In the genomic region with DNA sequence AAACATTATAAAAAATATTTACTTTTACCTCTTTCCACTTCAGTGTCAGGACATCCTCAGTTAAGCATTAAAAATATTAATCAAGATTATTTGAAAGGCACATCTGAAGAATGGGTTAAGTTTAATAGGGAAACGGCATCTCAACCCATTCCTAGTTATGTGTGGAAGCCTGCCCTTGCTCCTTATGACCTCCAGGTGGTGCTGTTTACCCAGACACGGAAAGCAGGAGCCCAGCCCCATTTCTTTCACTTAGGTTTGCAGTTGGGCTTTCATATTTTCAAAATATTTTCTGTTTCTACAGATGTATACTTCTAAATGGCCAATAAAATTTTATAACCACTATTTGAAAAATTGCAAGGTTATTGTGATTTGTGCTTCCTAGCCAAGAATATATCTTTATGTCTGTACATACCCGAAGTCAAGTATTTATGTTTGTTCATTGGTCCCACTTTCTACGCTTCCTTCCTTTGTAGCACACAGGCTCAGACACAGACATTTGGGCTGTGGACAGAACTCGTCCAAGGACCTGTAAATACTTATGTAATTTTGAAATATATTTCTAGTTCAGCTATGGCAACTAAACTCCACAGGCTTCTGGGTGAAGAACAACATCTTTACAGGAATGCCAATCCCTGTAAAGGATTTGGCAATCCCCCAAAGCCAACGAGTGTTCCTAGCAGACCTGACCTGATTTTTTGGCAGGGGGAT, we compare ENCODE assay signal across 8 cellular contexts.
DNase-seq lines count a peak whose midpoint lies in the region; ATAC-seq and TF ChIP-seq lines count a peak whose summit lies in the region.

No MANE protein-coding gene starts in this region.

- H3K9me3 Mint-ChIP-seq in Calu3 (ENCODE audit: low read depth, unreplicated experiment): no peaks in the 10 kb centered on the region

- no peaks in the 10 kb centered on the region for H3K79me2 ChIP-seq in OCI-LY3 (ENCODE audit: low read length)

- no peaks in the 10 kb centered on the region for H3K9me3 ChIP-seq in OCI-LY3 (ENCODE audit: insufficient read depth, low read length)

- CTCF ChIA-PET in Calu3 (lab: Charles Lee): no interaction called here

- H3K4me1 Mint-ChIP-seq in Calu3 (ENCODE audit: low read depth, unreplicated experiment): peaks cover 10% of the 10 kb centered on the region

- H3K27me3 Mint-ChIP-seq in Calu3 (ENCODE audit: unreplicated experiment): peaks cover 37% of the 10 kb centered on the region

- no peak overlapping the region for H3K27ac ChIP-seq in OCI-LY3 (ENCODE audit: low read length)

- H3K36me3 ChIP-seq in OCI-LY3 (replicated peaks; ENCODE audit: low read depth, low read length): no peaks in the 10 kb centered on the region

- H3K4me1 ChIP-seq in OCI-LY3 (ENCODE audit: low read length): peaks cover 49% of the 10 kb centered on the region

- H3K27ac Mint-ChIP-seq in Calu3 (ENCODE audit: unreplicated experiment): no peak overlapping the region

- H3K4me3 Mint-ChIP-seq in Calu3 (ENCODE audit: low read depth, unreplicated experiment): no peak overlapping the region

- H3K4me2 ChIP-seq in OCI-LY3 (ENCODE audit: low read length): peak overlapping the region; percentile 17; the same call in 1 of the 2 replicates

- no peaks in the 10 kb centered on the region for H4K20me1 ChIP-seq in OCI-LY3 (ENCODE audit: insufficient read depth, low read length)

- intact Hi-C loops in Calu3 (cut with micrococcal nuclease; ENCODE audit: unreplicated experiment): loop anchor here (1.0 to 10.0 kb wide), 4 partner anchors 419 to 1749 kb away; no protein-coding TSS in a partner anchor
- intact Hi-C loops in left cardiac atrium (cut with DNase I): loop anchor here (5.0 to 10.0 kb wide), 6 partner anchors 139 to 1749 kb away; no protein-coding TSS in a partner anchor

- DNase-seq in Calu3 (peak; percentile 51), HuH-7.5 (ENCODE audit: low spot score) (peak; percentile 15), amniotic epithelial cell (ENCODE audit: low read depth) (peak; percentile 48), left cardiac atrium (peak; percentile 31), pulmonary artery endothelial cell (ENCODE audit: low read depth, low spot score) (peak; percentile 17)

- peaks cover 20% of the 10 kb centered on the region; the same call in 1 of the 2 replicates for H3K27me3 ChIP-seq in OCI-LY3 (ENCODE audit: low read depth, low read length)

- ATAC-seq in GM21381 (IDR thresholded peaks at IDR 0.05; ENCODE audit: unreplicated experiment): peak; percentile 64
- ATAC-seq in left cardiac atrium: peak; percentile 88 to 91
- no peak for ATAC-seq in GM19455 (IDR thresholded peaks at IDR 0.05; ENCODE audit: unreplicated experiment)

- H3K4me3 ChIP-seq in OCI-LY3 (ENCODE audit: low read length): no peak overlapping the region

- BruUV-seq in Calu3 (replicated peaks; lab: Mats Ljungman, UMichigan): no TSS peak

- no peak overlapping the region for H3K9ac ChIP-seq in OCI-LY3 (ENCODE audit: low read length)

- H3K36me3 Mint-ChIP-seq in Calu3 (ENCODE audit: insufficient read depth, unreplicated experiment): no peaks in the 10 kb centered on the region

- TF ChIP-seq CTCF in Calu3 (IDR thresholded peaks at IDR 0.05; ENCODE audit: unreplicated experiment) (peak; percentile 70), OCI-LY3 (IDR thresholded peaks at IDR 0.05; ENCODE audit: low read depth, low read length) (peak; percentile 90)

- no peak overlapping the region for H2AFZ ChIP-seq in OCI-LY3 (ENCODE audit: low read depth, low read length)
